ENCODE assay signal across 25 cellular contexts in genomic region chr12:28296287-28296686, GRCh38.
"Had no signal": no experiment of that assay in that cellular context is flagged by ENCODE, and none has a peak within 500 bp of the region (broad histone marks: within the 10 kb centered on the region; RNA-seq: fewer than 3 reads in every experiment).

No MANE protein-coding gene starts in this region.

- H3K27ac Mint-ChIP-seq: dendritic cell treated with granulocyte-macrophage colony-stimulating factor and Interleukin-4, amounts not matched to agents 40 ng/mL and 50 ng/mL, for 4 days; effector memory CD8-positive, alpha-beta T cell; endodermal cell had no signal

- H3K27me3 Mint-ChIP-seq: dendritic cell treated with granulocyte-macrophage colony-stimulating factor and Interleukin-4, amounts not matched to agents 40 ng/mL and 50 ng/mL, for 4 days; effector memory CD8-positive, alpha-beta T cell had no signal

- ATAC-seq: effector memory CD8-positive, alpha-beta T cell; esophagus mucosa; foreskin keratinocyte; gastrocnemius medialis; gastroesophageal sphincter; heart left ventricle; heart right ventricle had no signal

- FAIRE-seq: endothelial cell of umbilical vein had no signal

- H3K27ac ChIP-seq: colonic mucosa, coronary artery, dorsolateral prefrontal cortex, epithelial cell of prostate, esophagus muscularis mucosa, esophagus squamous epithelium, foreskin keratinocyte, gastrocnemius medialis, gastroesophageal sphincter, heart left ventricle, heart right ventricle had no signal

- DNase-seq: colonic mucosa; cortex of kidney; dermis blood vessel endothelial cell; dorsolateral prefrontal cortex; effector CD4-positive, alpha-beta T cell; effector CD8-positive, alpha-beta T cell; effector memory CD4-positive, alpha-beta T cell; effector memory CD8-positive, alpha-beta T cell; endodermal cell; erythroblast; esophagus squamous epithelium; foreskin fibroblast; foreskin keratinocyte; gastrocnemius medialis; glutamatergic neuron; head of caudate nucleus; heart left ventricle; heart right ventricle had no signal

- H3K36me3 ChIP-seq: colonic mucosa, esophagus muscularis mucosa, gastrocnemius medialis, heart left ventricle had no signal

- H3K9me3 ChIP-seq: colonic mucosa, gastrocnemius medialis had no signal

- H3K4me3 ChIP-seq: colonic mucosa, coronary artery, dorsolateral prefrontal cortex, esophagus muscularis mucosa, esophagus squamous epithelium, gastrocnemius medialis, gastroesophageal sphincter, heart left ventricle, heart right ventricle had no signal

- H3K9me3 Mint-ChIP-seq: effector memory CD8-positive, alpha-beta T cell; endodermal cell had no signal

- H3K4me1 ChIP-seq: colonic mucosa, esophagus muscularis mucosa, esophagus squamous epithelium, foreskin keratinocyte, gastrocnemius medialis had no signal

- H3K4me3 Mint-ChIP-seq: dendritic cell treated with granulocyte-macrophage colony-stimulating factor and Interleukin-4, amounts not matched to agents 40 ng/mL and 50 ng/mL, for 4 days; effector memory CD8-positive, alpha-beta T cell; endodermal cell had no signal

- H3K27me3 ChIP-seq: colonic mucosa, dorsolateral prefrontal cortex, esophagus muscularis mucosa, esophagus squamous epithelium, foreskin keratinocyte, gastrocnemius medialis, gastroesophageal sphincter, heart left ventricle, heart right ventricle had no signal
